In the genomic region with DNA sequence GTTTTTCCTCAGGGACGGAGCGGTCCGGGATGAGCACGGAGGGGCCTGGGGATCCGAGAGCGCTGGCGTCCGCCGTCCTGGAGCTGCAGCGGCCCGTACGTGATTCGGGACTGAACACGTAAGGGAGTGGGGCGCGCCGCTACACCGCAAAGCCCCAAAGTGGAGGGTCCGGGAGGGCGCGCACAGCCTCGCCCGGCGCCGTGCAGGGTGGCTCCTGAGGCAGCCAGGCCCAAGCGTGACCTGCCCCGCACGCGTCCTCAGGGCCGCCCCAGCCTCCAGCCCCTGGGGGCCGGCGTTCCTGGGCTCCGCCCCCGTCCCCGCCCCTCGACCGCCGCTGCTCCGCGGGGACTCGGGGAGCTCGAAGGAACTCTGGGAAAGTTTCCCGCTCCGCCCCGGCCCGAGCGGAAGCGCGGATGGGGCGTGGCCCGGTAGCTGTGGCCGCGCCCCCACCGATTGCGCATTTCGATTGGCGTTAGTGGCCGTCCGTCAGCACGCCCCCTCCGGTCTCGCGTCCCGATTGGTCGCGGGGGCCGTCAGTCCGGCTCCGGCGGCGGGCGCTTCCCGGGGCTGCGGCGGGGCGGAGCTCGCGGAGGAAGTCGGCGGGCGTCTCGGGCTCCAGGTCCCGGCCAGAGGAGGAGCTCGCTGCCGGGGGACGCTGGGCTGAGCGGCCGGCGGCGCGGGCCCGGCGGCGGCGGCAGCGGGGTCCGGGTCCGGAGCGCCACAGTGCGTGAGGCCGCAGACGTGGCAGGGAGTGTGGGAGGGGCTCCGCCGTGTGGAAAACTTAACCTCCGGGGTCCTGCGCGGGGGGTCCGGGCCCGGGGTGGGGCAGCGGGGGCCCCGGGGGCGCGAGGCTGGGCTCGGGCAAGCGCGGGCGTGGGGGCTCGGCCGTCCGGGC, we compare ENCODE assay signal across 1 cellular context.
TF ChIP-seq lines count a peak whose summit lies in the region.

A gene (minus strand): TSS at position 270 of the 895 bp plus-strand sequence. CDS start 539 bp downstream, outside the sequence.
A gene (plus strand): TSS at position 620 of the 895 bp plus-strand sequence. CDS start 103 bp downstream, at position 723.

TF ChIP-seq in K562, 482 proteins besides CTCF, POLR2A, EP300 and RAD21 (continued from another document and continues in another):
- TF ChIP-seq, protein P1, sequence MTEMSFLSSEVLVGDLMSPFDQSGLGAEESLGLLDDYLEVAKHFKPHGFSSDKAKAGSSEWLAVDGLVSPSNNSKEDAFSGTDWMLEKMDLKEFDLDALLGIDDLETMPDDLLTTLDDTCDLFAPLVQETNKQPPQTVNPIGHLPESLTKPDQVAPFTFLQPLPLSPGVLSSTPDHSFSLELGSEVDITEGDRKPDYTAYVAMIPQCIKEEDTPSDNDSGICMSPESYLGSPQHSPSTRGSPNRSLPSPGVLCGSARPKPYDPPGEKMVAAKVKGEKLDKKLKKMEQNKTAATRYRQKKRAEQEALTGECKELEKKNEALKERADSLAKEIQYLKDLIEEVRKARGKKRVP (CRISPR knock-in tag; IDR thresholded peaks at IDR 0.05): no peak
- peak; percentile 74 to 78 for TF ChIP-seq NRF1 (conservative IDR thresholded peaks at IDR 0.05 in 1 of 2, IDR thresholded peaks at IDR 0.05 in 1 of 2)
- TF ChIP-seq SUPT5H (IDR thresholded peaks at IDR 0.05): peak; percentile 84
- peak; percentile 98 for TF ChIP-seq GABPA (tag; conservative IDR thresholded peaks at IDR 0.05; ENCODE audit: low read depth)
- peak; percentile 48; the same call in 1 of the 2 replicates for TF ChIP-seq SPI1 (IDR thresholded peaks at IDR 0.05; ENCODE audit: borderline replicate concordance, low read depth, low read length)
- TF ChIP-seq RBM25 (IDR thresholded peaks at IDR 0.05; ENCODE audit: low read depth, low read length, severe bottlenecking): peak; percentile 100
- no peak for TF ChIP-seq HIVEP1 (CRISPR knock-in tag; IDR thresholded peaks at IDR 0.05)
- peak; percentile 10; the same call in 1 of the 2 replicates for TF ChIP-seq ELF2 (CRISPR knock-in tag; IDR thresholded peaks at IDR 0.05)
- TF ChIP-seq ZNF282 (CRISPR knock-in tag; IDR thresholded peaks at IDR 0.05): peak; percentile 90; the same call in 1 of the 2 replicates
- no peak for TF ChIP-seq NCOA6 (IDR thresholded peaks at IDR 0.05)
- no peak for TF ChIP-seq NFE2 (IDR thresholded peaks at IDR 0.05; ENCODE audit: low read depth)
- peak; percentile 98 for TF ChIP-seq NEUROD1 (IDR thresholded peaks at IDR 0.05; ENCODE audit: borderline replicate concordance, low read depth, low read length, partially characterized antibody)
- TF ChIP-seq, protein P2, sequence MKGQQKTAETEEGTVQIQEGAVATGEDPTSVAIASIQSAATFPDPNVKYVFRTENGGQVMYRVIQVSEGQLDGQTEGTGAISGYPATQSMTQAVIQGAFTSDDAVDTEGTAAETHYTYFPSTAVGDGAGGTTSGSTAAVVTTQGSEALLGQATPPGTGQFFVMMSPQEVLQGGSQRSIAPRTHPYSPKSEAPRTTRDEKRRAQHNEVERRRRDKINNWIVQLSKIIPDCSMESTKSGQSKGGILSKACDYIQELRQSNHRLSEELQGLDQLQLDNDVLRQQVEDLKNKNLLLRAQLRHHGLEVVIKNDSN (CRISPR knock-in tag; IDR thresholded peaks at IDR 0.05): peak; percentile 39; the same call in 1 of the 2 replicates
- TF ChIP-seq, protein P3, sequence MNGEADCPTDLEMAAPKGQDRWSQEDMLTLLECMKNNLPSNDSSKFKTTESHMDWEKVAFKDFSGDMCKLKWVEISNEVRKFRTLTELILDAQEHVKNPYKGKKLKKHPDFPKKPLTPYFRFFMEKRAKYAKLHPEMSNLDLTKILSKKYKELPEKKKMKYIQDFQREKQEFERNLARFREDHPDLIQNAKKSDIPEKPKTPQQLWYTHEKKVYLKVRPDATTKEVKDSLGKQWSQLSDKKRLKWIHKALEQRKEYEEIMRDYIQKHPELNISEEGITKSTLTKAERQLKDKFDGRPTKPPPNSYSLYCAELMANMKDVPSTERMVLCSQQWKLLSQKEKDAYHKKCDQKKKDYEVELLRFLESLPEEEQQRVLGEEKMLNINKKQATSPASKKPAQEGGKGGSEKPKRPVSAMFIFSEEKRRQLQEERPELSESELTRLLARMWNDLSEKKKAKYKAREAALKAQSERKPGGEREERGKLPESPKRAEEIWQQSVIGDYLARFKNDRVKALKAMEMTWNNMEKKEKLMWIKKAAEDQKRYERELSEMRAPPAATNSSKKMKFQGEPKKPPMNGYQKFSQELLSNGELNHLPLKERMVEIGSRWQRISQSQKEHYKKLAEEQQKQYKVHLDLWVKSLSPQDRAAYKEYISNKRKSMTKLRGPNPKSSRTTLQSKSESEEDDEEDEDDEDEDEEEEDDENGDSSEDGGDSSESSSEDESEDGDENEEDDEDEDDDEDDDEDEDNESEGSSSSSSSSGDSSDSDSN (IDR thresholded peaks at IDR 0.05; ENCODE audit: borderline replicate concordance in 1 of 2, low read depth in 2 of 2, low read length in 2 of 2): peak in 1 of 2 experiments; percentile 39; a peak in 2 of 4 replicates
- TF ChIP-seq SRSF1 (IDR thresholded peaks at IDR 0.05; ENCODE audit: low read depth, low read length): no peak
- TF ChIP-seq EP400 (IDR thresholded peaks at IDR 0.05): peak; percentile 54; the same call in 1 of the 2 replicates
- no peak for TF ChIP-seq ZNF324 (CRISPR knock-in tag; IDR thresholded peaks at IDR 0.05)
- 0 out of 2 replicates have a peak, but pooled peaks have one; percentile 47 for TF ChIP-seq POLR2AphosphoS5 (IDR thresholded peaks at IDR 0.05; ENCODE audit: control insufficient read depth, insufficient read depth, low read depth, low read length)
- TF ChIP-seq L3MBTL2 (IDR thresholded peaks at IDR 0.05): peak; percentile 85
- peak; percentile 93 for TF ChIP-seq ELF1 (tag; IDR thresholded peaks at IDR 0.05)
- peak; percentile 76; the same call in 1 of the 2 replicates for TF ChIP-seq FOXP1 (CRISPR knock-in tag; IDR thresholded peaks at IDR 0.05)
- TF ChIP-seq, protein P4, sequence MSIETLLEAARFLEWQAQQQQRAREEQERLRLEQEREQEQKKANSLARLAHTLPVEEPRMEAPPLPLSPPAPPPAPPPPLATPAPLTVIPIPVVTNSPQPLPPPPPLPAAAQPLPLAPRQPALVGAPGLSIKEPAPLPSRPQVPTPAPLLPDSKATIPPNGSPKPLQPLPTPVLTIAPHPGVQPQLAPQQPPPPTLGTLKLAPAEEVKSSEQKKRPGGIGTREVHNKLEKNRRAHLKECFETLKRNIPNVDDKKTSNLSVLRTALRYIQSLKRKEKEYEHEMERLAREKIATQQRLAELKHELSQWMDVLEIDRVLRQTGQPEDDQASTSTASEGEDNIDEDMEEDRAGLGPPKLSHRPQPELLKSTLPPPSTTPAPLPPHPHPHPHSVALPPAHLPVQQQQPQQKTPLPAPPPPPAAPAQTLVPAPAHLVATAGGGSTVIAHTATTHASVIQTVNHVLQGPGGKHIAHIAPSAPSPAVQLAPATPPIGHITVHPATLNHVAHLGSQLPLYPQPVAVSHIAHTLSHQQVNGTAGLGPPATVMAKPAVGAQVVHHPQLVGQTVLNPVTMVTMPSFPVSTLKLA (conservative IDR thresholded peaks at IDR 0.05): peak; percentile 80 to 87; a peak in 3 of 4 replicates
- TF ChIP-seq, protein P5, sequence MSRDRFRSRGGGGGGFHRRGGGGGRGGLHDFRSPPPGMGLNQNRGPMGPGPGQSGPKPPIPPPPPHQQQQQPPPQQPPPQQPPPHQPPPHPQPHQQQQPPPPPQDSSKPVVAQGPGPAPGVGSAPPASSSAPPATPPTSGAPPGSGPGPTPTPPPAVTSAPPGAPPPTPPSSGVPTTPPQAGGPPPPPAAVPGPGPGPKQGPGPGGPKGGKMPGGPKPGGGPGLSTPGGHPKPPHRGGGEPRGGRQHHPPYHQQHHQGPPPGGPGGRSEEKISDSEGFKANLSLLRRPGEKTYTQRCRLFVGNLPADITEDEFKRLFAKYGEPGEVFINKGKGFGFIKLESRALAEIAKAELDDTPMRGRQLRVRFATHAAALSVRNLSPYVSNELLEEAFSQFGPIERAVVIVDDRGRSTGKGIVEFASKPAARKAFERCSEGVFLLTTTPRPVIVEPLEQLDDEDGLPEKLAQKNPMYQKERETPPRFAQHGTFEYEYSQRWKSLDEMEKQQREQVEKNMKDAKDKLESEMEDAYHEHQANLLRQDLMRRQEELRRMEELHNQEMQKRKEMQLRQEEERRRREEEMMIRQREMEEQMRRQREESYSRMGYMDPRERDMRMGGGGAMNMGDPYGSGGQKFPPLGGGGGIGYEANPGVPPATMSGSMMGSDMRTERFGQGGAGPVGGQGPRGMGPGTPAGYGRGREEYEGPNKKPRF (IDR thresholded peaks at IDR 0.05; ENCODE audit: low read depth, low read length): no peak
- TF ChIP-seq RBBP5 (IDR thresholded peaks at IDR 0.05; ENCODE audit: borderline replicate concordance, insufficient read depth, low read length, poor library complexity, severe bottlenecking): peak; percentile 24
- peak; percentile 94 for TF ChIP-seq CHD2 (IDR thresholded peaks at IDR 0.05; ENCODE audit: low read depth, low read length)
- TF ChIP-seq ARNT (IDR thresholded peaks at IDR 0.05): no peak
- TF ChIP-seq HDAC3 (IDR thresholded peaks at IDR 0.05; ENCODE audit: borderline replicate concordance, partially characterized antibody): no peak
- TF ChIP-seq, protein P6, sequence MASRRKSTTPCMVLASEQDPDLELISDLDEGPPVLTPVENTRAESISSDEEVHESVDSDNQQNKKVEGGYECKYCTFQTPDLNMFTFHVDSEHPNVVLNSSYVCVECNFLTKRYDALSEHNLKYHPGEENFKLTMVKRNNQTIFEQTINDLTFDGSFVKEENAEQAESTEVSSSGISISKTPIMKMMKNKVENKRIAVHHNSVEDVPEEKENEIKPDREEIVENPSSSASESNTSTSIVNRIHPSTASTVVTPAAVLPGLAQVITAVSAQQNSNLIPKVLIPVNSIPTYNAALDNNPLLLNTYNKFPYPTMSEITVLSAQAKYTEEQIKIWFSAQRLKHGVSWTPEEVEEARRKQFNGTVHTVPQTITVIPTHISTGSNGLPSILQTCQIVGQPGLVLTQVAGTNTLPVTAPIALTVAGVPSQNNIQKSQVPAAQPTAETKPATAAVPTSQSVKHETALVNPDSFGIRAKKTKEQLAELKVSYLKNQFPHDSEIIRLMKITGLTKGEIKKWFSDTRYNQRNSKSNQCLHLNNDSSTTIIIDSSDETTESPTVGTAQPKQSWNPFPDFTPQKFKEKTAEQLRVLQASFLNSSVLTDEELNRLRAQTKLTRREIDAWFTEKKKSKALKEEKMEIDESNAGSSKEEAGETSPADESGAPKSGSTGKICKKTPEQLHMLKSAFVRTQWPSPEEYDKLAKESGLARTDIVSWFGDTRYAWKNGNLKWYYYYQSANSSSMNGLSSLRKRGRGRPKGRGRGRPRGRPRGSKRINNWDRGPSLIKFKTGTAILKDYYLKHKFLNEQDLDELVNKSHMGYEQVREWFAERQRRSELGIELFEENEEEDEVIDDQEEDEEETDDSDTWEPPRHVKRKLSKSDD (conservative IDR thresholded peaks at IDR 0.05; ENCODE audit: low read length): no peak
- no peak for TF ChIP-seq PCBP2 (IDR thresholded peaks at IDR 0.05; ENCODE audit: low read depth, low read length, poor library complexity, severe bottlenecking)
- TF ChIP-seq MCM2 (IDR thresholded peaks at IDR 0.05; ENCODE audit: low read depth): no peak
- TF ChIP-seq, protein P7, sequence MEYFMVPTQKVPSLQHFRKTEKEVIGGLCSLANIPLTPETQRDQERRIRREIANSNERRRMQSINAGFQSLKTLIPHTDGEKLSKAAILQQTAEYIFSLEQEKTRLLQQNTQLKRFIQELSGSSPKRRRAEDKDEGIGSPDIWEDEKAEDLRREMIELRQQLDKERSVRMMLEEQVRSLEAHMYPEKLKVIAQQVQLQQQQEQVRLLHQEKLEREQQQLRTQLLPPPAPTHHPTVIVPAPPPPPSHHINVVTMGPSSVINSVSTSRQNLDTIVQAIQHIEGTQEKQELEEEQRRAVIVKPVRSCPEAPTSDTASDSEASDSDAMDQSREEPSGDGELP (CRISPR knock-in tag; IDR thresholded peaks at IDR 0.05; ENCODE audit: borderline replicate concordance): peak; percentile 51; the same call in 1 of the 2 replicates
- TF ChIP-seq FUS (optimal IDR thresholded peaks at IDR 0.05; ENCODE audit: low read depth, low read length): peak; percentile 22
- peak; percentile 66 for TF ChIP-seq POLR2B (IDR thresholded peaks at IDR 0.05; ENCODE audit: low read depth, partially characterized antibody)
- TF ChIP-seq, protein P8, sequence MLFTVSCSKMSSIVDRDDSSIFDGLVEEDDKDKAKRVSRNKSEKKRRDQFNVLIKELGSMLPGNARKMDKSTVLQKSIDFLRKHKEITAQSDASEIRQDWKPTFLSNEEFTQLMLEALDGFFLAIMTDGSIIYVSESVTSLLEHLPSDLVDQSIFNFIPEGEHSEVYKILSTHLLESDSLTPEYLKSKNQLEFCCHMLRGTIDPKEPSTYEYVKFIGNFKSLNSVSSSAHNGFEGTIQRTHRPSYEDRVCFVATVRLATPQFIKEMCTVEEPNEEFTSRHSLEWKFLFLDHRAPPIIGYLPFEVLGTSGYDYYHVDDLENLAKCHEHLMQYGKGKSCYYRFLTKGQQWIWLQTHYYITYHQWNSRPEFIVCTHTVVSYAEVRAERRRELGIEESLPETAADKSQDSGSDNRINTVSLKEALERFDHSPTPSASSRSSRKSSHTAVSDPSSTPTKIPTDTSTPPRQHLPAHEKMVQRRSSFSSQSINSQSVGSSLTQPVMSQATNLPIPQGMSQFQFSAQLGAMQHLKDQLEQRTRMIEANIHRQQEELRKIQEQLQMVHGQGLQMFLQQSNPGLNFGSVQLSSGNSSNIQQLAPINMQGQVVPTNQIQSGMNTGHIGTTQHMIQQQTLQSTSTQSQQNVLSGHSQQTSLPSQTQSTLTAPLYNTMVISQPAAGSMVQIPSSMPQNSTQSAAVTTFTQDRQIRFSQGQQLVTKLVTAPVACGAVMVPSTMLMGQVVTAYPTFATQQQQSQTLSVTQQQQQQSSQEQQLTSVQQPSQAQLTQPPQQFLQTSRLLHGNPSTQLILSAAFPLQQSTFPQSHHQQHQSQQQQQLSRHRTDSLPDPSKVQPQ (CRISPR knock-in tag; IDR thresholded peaks at IDR 0.05; ENCODE audit: borderline replicate concordance): no peak
- TF ChIP-seq, protein P9, sequence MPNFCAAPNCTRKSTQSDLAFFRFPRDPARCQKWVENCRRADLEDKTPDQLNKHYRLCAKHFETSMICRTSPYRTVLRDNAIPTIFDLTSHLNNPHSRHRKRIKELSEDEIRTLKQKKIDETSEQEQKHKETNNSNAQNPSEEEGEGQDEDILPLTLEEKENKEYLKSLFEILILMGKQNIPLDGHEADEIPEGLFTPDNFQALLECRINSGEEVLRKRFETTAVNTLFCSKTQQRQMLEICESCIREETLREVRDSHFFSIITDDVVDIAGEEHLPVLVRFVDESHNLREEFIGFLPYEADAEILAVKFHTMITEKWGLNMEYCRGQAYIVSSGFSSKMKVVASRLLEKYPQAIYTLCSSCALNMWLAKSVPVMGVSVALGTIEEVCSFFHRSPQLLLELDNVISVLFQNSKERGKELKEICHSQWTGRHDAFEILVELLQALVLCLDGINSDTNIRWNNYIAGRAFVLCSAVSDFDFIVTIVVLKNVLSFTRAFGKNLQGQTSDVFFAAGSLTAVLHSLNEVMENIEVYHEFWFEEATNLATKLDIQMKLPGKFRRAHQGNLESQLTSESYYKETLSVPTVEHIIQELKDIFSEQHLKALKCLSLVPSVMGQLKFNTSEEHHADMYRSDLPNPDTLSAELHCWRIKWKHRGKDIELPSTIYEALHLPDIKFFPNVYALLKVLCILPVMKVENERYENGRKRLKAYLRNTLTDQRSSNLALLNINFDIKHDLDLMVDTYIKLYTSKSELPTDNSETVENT (CRISPR knock-in tag; IDR thresholded peaks at IDR 0.05): peak; percentile 80; the same call in 1 of the 2 replicates
- TF ChIP-seq HOXB6 (CRISPR knock-in tag; IDR thresholded peaks at IDR 0.05; ENCODE audit: borderline replicate concordance): no peak
- peak; percentile 7; the same call in 1 of the 2 replicates for TF ChIP-seq JUN (IDR thresholded peaks at IDR 0.05; ENCODE audit: borderline replicate concordance, low read depth, low read length)
- no peak for TF ChIP-seq JUN (CRISPR knock-in tag; IDR thresholded peaks at IDR 0.05; ENCODE audit: borderline replicate concordance)
